In genomic region chr13:77760893-77761292, GRCh38 we compare ENCODE assay signal across 21 cellular contexts.
DNase-seq lines count a peak whose midpoint lies in the region; ATAC-seq and TF ChIP-seq lines count a peak whose summit lies in the region.
"Had no signal": no experiment of that assay in that cellular context is flagged by ENCODE, and none has a peak within 500 bp of the region (broad histone marks: within the 10 kb centered on the region; RNA-seq: fewer than 3 reads in every experiment).

No MANE protein-coding gene starts in this region.

- H3K36me3 ChIP-seq in Caco-2 (ENCODE audit: control insufficient read depth, insufficient read depth, low read length), result no peaks in the 10 kb centered on the region
- no peaks in the 10 kb centered on the region for H3K36me3 ChIP-seq in Peyer's patch

- no peaks in the 10 kb centered on the region for H3K27me3 Mint-ChIP-seq in Caco-2 (ENCODE audit: insufficient read depth, unreplicated experiment)
- no peaks in the 10 kb centered on the region for H3K27me3 Mint-ChIP-seq in T-helper 17 cell
- H3K27me3 Mint-ChIP-seq in mesothelial cell of epicardium (ENCODE audit: low read depth), result no peaks in the 10 kb centered on the region
- H3K27me3 Mint-ChIP-seq: CD4-positive, alpha-beta memory T cell had no signal

- H3K4me1 ChIP-seq in Caco-2 (peaks cover 5% of the 10 kb centered on the region; the same call in 1 of the 2 replicates), Peyer's patch (no peaks in the 10 kb centered on the region)

- no TSS peak for BruUV-seq in Caco-2 (replicated peaks; lab: Mats Ljungman, UMichigan)

- intact Hi-C loops in Caco-2 (cut with micrococcal nuclease; ENCODE audit: unreplicated experiment), result no loop called here

- CTCF ChIA-PET in Caco-2 (lab: Charles Lee), result no interaction called here

- H3K27ac ChIP-seq in Peyer's patch, result no peak overlapping the region
- H3K27ac ChIP-seq: BLaER1 treated with 17β-estradiol and CSF1 and Interleukin-3, amounts not matched to agents 10 nM and 100 nM; KMS-11; SK-N-MC had no signal

- ATAC-seq in T-helper 17 cell (no peak), HG03095 (IDR thresholded peaks at IDR 0.05; ENCODE audit: unreplicated experiment) (no peak)

- DNase-seq in Caco-2 (peak; percentile 44 to 47), T-helper 17 cell (no peak), islet precursor cell (peak; percentile 62), mesothelial cell of epicardium (ENCODE audit: low spot score in 2 of 2, unreplicated experiment in 2 of 2) (no peak), foreskin melanocyte (no peak), Peyer's patch (no peak), GM10266 (ENCODE audit: extremely low spot score) (no peak)
- DNase-seq: 8988T; CD4-positive, alpha-beta memory T cell; H7; MV-4-11; NCI-H1105 treated with DMSO at 0.1 percent for 48 hours; NCI-H2029 treated with DMSO at 0.1 percent for 48 hours; NCI-H345; NCI-H524 treated with DMSO at 0.1 percent for 48 hours; RPMI8226; SHP77 treated with DMSO at 0.1 percent for 48 hours had no signal

- TF ChIP-seq POLR2A in Peyer's patch (IDR thresholded peaks at IDR 0.05), result no peak

- H3K27me3 ChIP-seq in Caco-2 (replicated peaks; ENCODE audit: control insufficient read depth, insufficient read depth, low read length), result no peaks in the 10 kb centered on the region
- H3K27me3 ChIP-seq in Peyer's patch, result no peaks in the 10 kb centered on the region
- H3K27me3 ChIP-seq: BLaER1 treated with 17β-estradiol and CSF1 and Interleukin-3, amounts not matched to agents 10 nM and 100 nM had no signal

- H3K9me3 Mint-ChIP-seq in Caco-2 (ENCODE audit: unreplicated experiment), result no peaks in the 10 kb centered on the region
- peaks cover 19% of the 10 kb centered on the region for H3K9me3 Mint-ChIP-seq in mesothelial cell of epicardium

- no peaks in the 10 kb centered on the region for H3K9me3 ChIP-seq in Caco-2
- H3K9me3 ChIP-seq in T-helper 17 cell (ENCODE audit: control insufficient read depth, low read length, poor library complexity, severe bottlenecking), result no peaks in the 10 kb centered on the region
- H3K9me3 ChIP-seq in Peyer's patch, result no peaks in the 10 kb centered on the region

- no peak overlapping the region for H3K4me3 ChIP-seq in Caco-2 (ENCODE audit: low read depth, low read length)
- no peak overlapping the region for H3K4me3 ChIP-seq in Peyer's patch
- H3K4me3 ChIP-seq: BLaER1 treated with 17β-estradiol and CSF1 and Interleukin-3, amounts not matched to agents 10 nM and 100 nM; SK-N-MC had no signal

- H3K4me3 Mint-ChIP-seq in Caco-2 (ENCODE audit: unreplicated experiment) (no peak overlapping the region), T-helper 17 cell (no peak overlapping the region), mesothelial cell of epicardium (no peak overlapping the region)
- H3K4me3 Mint-ChIP-seq: CD4-positive, alpha-beta memory T cell had no signal

- H3K36me3 Mint-ChIP-seq in Caco-2 (ENCODE audit: insufficient read depth, unreplicated experiment), result no peaks in the 10 kb centered on the region
- peaks cover 12% of the 10 kb centered on the region for H3K36me3 Mint-ChIP-seq in T-helper 17 cell (ENCODE audit: low read depth)
- peaks cover 46% of the 10 kb centered on the region for H3K36me3 Mint-ChIP-seq in mesothelial cell of epicardium

- POLR2A ChIA-PET in Caco-2 (lab: Charles Lee), result no interaction called here

- H3K4me1 Mint-ChIP-seq in Caco-2 (ENCODE audit: low read depth, unreplicated experiment), result peaks cover 7% of the 10 kb centered on the region
- H3K4me1 Mint-ChIP-seq in T-helper 17 cell, result peaks cover 9% of the 10 kb centered on the region
- H3K4me1 Mint-ChIP-seq in mesothelial cell of epicardium, result peaks cover 4% of the 10 kb centered on the region

- TF ChIP-seq CTCF in Caco-2 (IDR thresholded peaks at IDR 0.05; ENCODE audit: insufficient read depth in 1 of 2, low read depth in 1 of 2, low read length in 1 of 2, severe bottlenecking in 1 of 2, unreplicated experiment in 1 of 2), result no peak
- TF ChIP-seq CTCF in mesothelial cell of epicardium (IDR thresholded peaks at IDR 0.05; ENCODE audit: unreplicated experiment), result no peak
- TF ChIP-seq CTCF in Peyer's patch (IDR thresholded peaks at IDR 0.05), result no peak
- no peak for TF ChIP-seq CTCF in GM10266 (IDR thresholded peaks at IDR 0.05; ENCODE audit: control insufficient read depth, insufficient read depth, low read depth, missing control alignments)

- H3K27ac Mint-ChIP-seq in Caco-2 (ENCODE audit: unreplicated experiment) (no peak overlapping the region), T-helper 17 cell (peak overlapping the region; percentile 79), mesothelial cell of epicardium (peak overlapping the region; percentile 4)

Comparison
In these comparisons a context has a peak if more than half of its experiments do, and no peak if none do; other contexts are left out.
1. DNase-seq: peak in Caco-2 (2 of 2) and islet precursor cell (single experiment); none in T-helper 17 cell (0 of 3), mesothelial cell of epicardium (0 of 2), foreskin melanocyte (single experiment), Peyer's patch (0 of 3) and GM10266 (single experiment).